ENCODE assay signal across 1 cellular context in the genomic region with DNA sequence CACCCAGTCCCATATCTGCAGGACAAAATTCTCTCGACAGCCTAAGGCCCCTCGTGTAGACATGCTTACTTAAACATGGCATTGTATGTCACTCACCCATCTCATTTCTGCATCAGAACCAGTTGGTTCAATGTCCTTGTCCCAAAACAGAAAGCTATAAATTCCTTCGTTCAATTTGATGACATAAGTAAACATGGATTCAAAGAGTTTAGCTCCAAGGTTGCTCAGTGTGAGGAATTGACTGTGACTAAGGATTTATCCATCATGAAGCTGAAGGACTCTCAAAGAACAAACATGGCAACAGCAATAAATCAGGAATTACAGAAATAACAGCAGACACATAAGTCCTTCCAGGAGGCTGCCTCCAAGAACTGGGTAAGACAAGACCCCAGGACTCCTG.
TF ChIP-seq lines count a peak whose summit lies in the region.

No MANE protein-coding gene starts in this region.

TF ChIP-seq in K562, 482 proteins besides CTCF, POLR2A, EP300 and RAD21:
- TF ChIP-seq MEIS2 (IDR thresholded peaks at IDR 0.05; ENCODE audit: partially characterized antibody) (peak; percentile 48), ETV6 (IDR thresholded peaks at IDR 0.05; ENCODE audit: borderline replicate concordance in 1 of 2, low read depth in 2 of 2, low read length in 1 of 2) (no peak), ETV6 (CRISPR knock-in tag; IDR thresholded peaks at IDR 0.05; ENCODE audit: borderline replicate concordance) (no peak)
- TF ChIP-seq, protein P1, sequence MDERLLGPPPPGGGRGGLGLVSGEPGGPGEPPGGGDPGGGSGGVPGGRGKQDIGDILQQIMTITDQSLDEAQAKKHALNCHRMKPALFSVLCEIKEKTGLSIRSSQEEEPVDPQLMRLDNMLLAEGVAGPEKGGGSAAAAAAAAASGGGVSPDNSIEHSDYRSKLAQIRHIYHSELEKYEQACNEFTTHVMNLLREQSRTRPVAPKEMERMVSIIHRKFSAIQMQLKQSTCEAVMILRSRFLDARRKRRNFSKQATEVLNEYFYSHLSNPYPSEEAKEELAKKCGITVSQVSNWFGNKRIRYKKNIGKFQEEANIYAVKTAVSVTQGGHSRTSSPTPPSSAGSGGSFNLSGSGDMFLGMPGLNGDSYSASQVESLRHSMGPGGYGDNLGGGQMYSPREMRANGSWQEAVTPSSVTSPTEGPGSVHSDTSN (CRISPR knock-in tag; IDR thresholded peaks at IDR 0.05; ENCODE audit: low read depth) = no peak
- TF ChIP-seq, protein P1 (tag; conservative IDR thresholded peaks at IDR 0.05; ENCODE audit: low read depth) = peak; percentile 44
